In genomic region chr14:95508377-95508776, GRCh38 we compare ENCODE assay signal across 13 cellular contexts. TPM values are rescaled to one million over a fixed set of nuclear protein-coding genes. Genes with fewer than 3 reads are reported as not detected.
A peak's percentile ranks its signal among the peaks of the same experiment; 100 is the strongest.
DNase-seq lines count a peak whose midpoint lies in the region; ATAC-seq and TF ChIP-seq lines count a peak whose summit lies in the region.
"Had no signal": no experiment of that assay in that cellular context is flagged by ENCODE, and none has a peak within 500 bp of the region (broad histone marks: within the 10 kb centered on the region; RNA-seq: fewer than 3 reads in every experiment).

No MANE protein-coding gene starts in this region.

- H4K20me1 ChIP-seq in PC-9 (ENCODE audit: insufficient read depth) = no peaks in the 10 kb centered on the region

- no peaks in the 10 kb centered on the region for H3K27me3 Mint-ChIP-seq in T-helper 2 cell treated with Interferon-gamma antibody and Interleukin-4, amounts not matched to agents 5 μg/mL and 100 μg/mL, for 36 hours (ENCODE audit: low read depth)
- no peaks in the 10 kb centered on the region for H3K27me3 Mint-ChIP-seq in effector memory CD8-positive, alpha-beta T cell

- H3K9me2 ChIP-seq in PC-9 (ENCODE audit: insufficient read depth) = no peaks in the 10 kb centered on the region

- H3F3A ChIP-seq in PC-9 (ENCODE audit: insufficient read depth, low read depth) = peaks cover 8% of the 10 kb centered on the region

- no peak for TF ChIP-seq CTCF in PC-9 (conservative IDR thresholded peaks at IDR 0.05)

- peaks cover 20% of the 10 kb centered on the region for H3K4me1 ChIP-seq in PC-9 (replicated peaks; ENCODE audit: insufficient read depth)

- BruUV-seq in PC-9 (replicated peaks; lab: Mats Ljungman, UMichigan) = no TSS peak

- H3K4me2 ChIP-seq in PC-9 = peak overlapping the region; percentile 56

- CTCF ChIA-PET in PC-9 (lab: Charles Lee) = interaction anchor here (0.6 kb wide), 1 partner anchor 350 kb away, joined by 3 read pairs; no protein-coding TSS in a partner anchor

- H3K36me3 Mint-ChIP-seq in T-helper 2 cell treated with Interferon-gamma antibody and Interleukin-4, amounts not matched to agents 5 μg/mL and 100 μg/mL, for 36 hours (ENCODE audit: low read depth) = peaks cover 48% of the 10 kb centered on the region
- peaks cover 11% of the 10 kb centered on the region for H3K36me3 Mint-ChIP-seq in effector memory CD8-positive, alpha-beta T cell (ENCODE audit: insufficient read depth)
- H3K36me3 Mint-ChIP-seq in stimulated activated effector memory CD8-positive, alpha-beta T cell treated with anti-CD3 and anti-CD28 coated beads, Interleukin-12 subunit alpha, Interleukin-12 subunit beta, amount 100 ng/mL, for 72 hours = peaks cover 97% of the 10 kb centered on the region

- H3K9me3 ChIP-seq in PC-9 (ENCODE audit: insufficient read depth, low read depth) = no peaks in the 10 kb centered on the region

- intact Hi-C loops in PC-9 (cut with micrococcal nuclease; ENCODE audit: unreplicated experiment) = no loop called here

- peaks cover 45% of the 10 kb centered on the region for H3K4me1 Mint-ChIP-seq in T-helper 2 cell treated with Interferon-gamma antibody and Interleukin-4, amounts not matched to agents 5 μg/mL and 100 μg/mL, for 36 hours (ENCODE audit: low read depth)
- H3K4me1 Mint-ChIP-seq in effector memory CD8-positive, alpha-beta T cell (ENCODE audit: low read depth in 2 of 2) = peaks cover 50 to 55% of the 10 kb centered on the region in 2 donors
- peaks cover 89% of the 10 kb centered on the region for H3K4me1 Mint-ChIP-seq in stimulated activated effector memory CD8-positive, alpha-beta T cell treated with anti-CD3 and anti-CD28 coated beads, Interleukin-12 subunit alpha, Interleukin-12 subunit beta, amount 100 ng/mL, for 72 hours

- H3K9me3 Mint-ChIP-seq in T-helper 2 cell treated with Interferon-gamma antibody and Interleukin-4, amounts not matched to agents 5 μg/mL and 100 μg/mL, for 36 hours = no peaks in the 10 kb centered on the region
- H3K9me3 Mint-ChIP-seq in effector memory CD8-positive, alpha-beta T cell = no peaks in the 10 kb centered on the region
- no peaks in the 10 kb centered on the region for H3K9me3 Mint-ChIP-seq in stimulated activated effector memory CD8-positive, alpha-beta T cell treated with anti-CD3 and anti-CD28 coated beads, Interleukin-12 subunit alpha, Interleukin-12 subunit beta, amount 100 ng/mL, for 72 hours

- no peak overlapping the region for H2AFZ ChIP-seq in PC-9

- no peak overlapping the region for H3K4me3 ChIP-seq in PC-9
- H3K4me3 ChIP-seq: dorsolateral prefrontal cortex had no signal

- H3K27me3 ChIP-seq in PC-9 (ENCODE audit: insufficient read depth, low read depth) = no peaks in the 10 kb centered on the region
- H3K27me3 ChIP-seq: dorsolateral prefrontal cortex had no signal

- POLR2A ChIA-PET in PC-9 (lab: Charles Lee; ENCODE audit: unreplicated experiment) = no interaction called here

- no peak for ATAC-seq in effector memory CD8-positive, alpha-beta T cell (replicated peaks)
- no peak for ATAC-seq in stimulated activated effector memory CD8-positive, alpha-beta T cell treated with anti-CD3 and anti-CD28 coated beads, Interleukin-12 subunit alpha, Interleukin-12 subunit beta, amount 100 ng/mL, for 72 hours

- peak overlapping the region; percentile 79; the same call in 1 of the 2 replicates for H3K27ac ChIP-seq in PC-9

- no peaks in the 10 kb centered on the region for H3K79me2 ChIP-seq in PC-9 (ENCODE audit: low read depth)

- H3K4me3 Mint-ChIP-seq in T-helper 2 cell treated with Interferon-gamma antibody and Interleukin-4, amounts not matched to agents 5 μg/mL and 100 μg/mL, for 36 hours = no peak overlapping the region
- no peak overlapping the region for H3K4me3 Mint-ChIP-seq in effector memory CD8-positive, alpha-beta T cell
- no peak overlapping the region for H3K4me3 Mint-ChIP-seq in stimulated activated effector memory CD8-positive, alpha-beta T cell treated with anti-CD3 and anti-CD28 coated beads, Interleukin-12 subunit alpha, Interleukin-12 subunit beta, amount 100 ng/mL, for 72 hours

- peak overlapping the region; percentile 53 for H3K27ac Mint-ChIP-seq in T-helper 2 cell treated with Interferon-gamma antibody and Interleukin-4, amounts not matched to agents 5 μg/mL and 100 μg/mL, for 36 hours
- H3K27ac Mint-ChIP-seq in effector memory CD8-positive, alpha-beta T cell = peak overlapping the region; percentile 85
- H3K27ac Mint-ChIP-seq in stimulated activated effector memory CD8-positive, alpha-beta T cell treated with anti-CD3 and anti-CD28 coated beads, Interleukin-12 subunit alpha, Interleukin-12 subunit beta, amount 100 ng/mL, for 72 hours = peak overlapping the region; percentile 84

- DNase-seq in T-helper 2 cell treated with Interferon-gamma antibody and Interleukin-4, amounts not matched to agents 5 μg/mL and 100 μg/mL, for 36 hours (ENCODE audit: low spot score) = no peak
- DNase-seq in T-helper 2 cell = no peak
- no peak for DNase-seq in PC-9
- no peak for DNase-seq in effector memory CD8-positive, alpha-beta T cell
- no peak for DNase-seq in stimulated activated effector memory CD8-positive, alpha-beta T cell treated with anti-CD3 and anti-CD28 coated beads, Interleukin-12 subunit alpha, Interleukin-12 subunit beta, amount 100 ng/mL, for 72 hours (ENCODE audit: low spot score in 2 of 2)
- no peak for DNase-seq in NCI-H1105 treated with DMSO at 0.1 percent for 48 hours (lab: John Stamatoyannopoulos, UW)
- DNase-seq in activated CD4-positive, CD25-positive, alpha-beta regulatory T cell (lab: John Stamatoyannopoulos, UW) = no peak
- DNase-seq in activated CD4-positive, alpha-beta T cell treated with anti-CD3 and anti-CD28 coated beads for 1 hour = no peak
- DNase-seq: amniotic stem cell, occipital lobe, small intestine, T-helper 9 cell had no signal

- no peaks in the 10 kb centered on the region for H3K36me3 ChIP-seq in PC-9 (ENCODE audit: low read depth)

RNA-seq across cellular contexts. Expression of gene SYNE3, which starts 8.1 kb away (rescaled TPM):
- 1.5 and 1.9 TPM in 2 replicates for total RNA-seq in PC-9 (2021)

RNA-seq across cellular contexts. Expression of gene GLRX5, which starts 26.5 kb away (rescaled TPM):
- 19.6 and 23.2 TPM in 2 replicates for total RNA-seq in PC-9 (2021)
